In the genomic region with DNA sequence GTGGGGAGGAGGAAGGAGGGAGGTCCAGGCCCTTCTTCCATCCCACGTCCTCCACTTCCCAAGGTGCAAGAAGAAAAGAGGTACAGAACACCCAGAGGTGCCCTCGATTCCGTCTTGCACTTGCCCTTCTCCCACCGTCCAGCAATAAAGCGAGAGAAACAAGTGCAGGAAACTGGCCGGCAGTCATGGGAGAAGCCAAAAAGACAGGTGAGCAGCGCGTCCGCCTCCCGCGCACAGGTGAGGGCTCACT, we compare ENCODE assay signal across 9 cellular contexts. TPM values are rescaled to one million over a fixed set of nuclear protein-coding genes. Genes with fewer than 3 reads are reported as not detected.
DNase-seq lines count a peak whose midpoint lies in the region; ATAC-seq and TF ChIP-seq lines count a peak whose summit lies in the region.
"Had no signal": no experiment of that assay in that cellular context is flagged by ENCODE, and none has a peak within 500 bp of the region (broad histone marks: within the 10 kb centered on the region; RNA-seq: fewer than 3 reads in every experiment).

No MANE protein-coding gene starts in this region.

- DNase-seq in GM06990 (ENCODE audit: extremely low read depth, insufficient read length): no peak
- no peak for DNase-seq in neural crest cell (ENCODE audit: low read depth, low spot score)
- DNase-seq in stimulated activated CD4-positive, alpha-beta T cell treated with anti-CD3 and anti-CD28 coated beads, Interleukin-4, amount 100 ng/mL, for 24 hours: no peak
- DNase-seq in EL: no peak

- no peaks in the 10 kb centered on the region for H4K20me1 ChIP-seq in KMS-11 (ENCODE audit: insufficient read depth)

- TF ChIP-seq CTCF in GM06990 (IDR thresholded peaks at IDR 0.05; ENCODE audit: insufficient read depth, low read length, poor library complexity, severe bottlenecking) (no peak), KMS-11 (conservative IDR thresholded peaks at IDR 0.05; ENCODE audit: low read depth, low read length) (no peak), neural crest cell (conservative IDR thresholded peaks at IDR 0.05) (no peak)

- H3K36me3 Mint-ChIP-seq in dendritic cell treated with granulocyte-macrophage colony-stimulating factor and Interleukin-4, amounts not matched to agents 40 ng/mL and 50 ng/mL, for 4 days (ENCODE audit: low read depth): peaks cover 11% of the 10 kb centered on the region
- no peaks in the 10 kb centered on the region for H3K36me3 Mint-ChIP-seq in neural crest cell (ENCODE audit: low read depth)

- H3K4me2 ChIP-seq in KMS-11: peak overlapping the region; percentile 61

- peaks cover 2% of the 10 kb centered on the region; the same call in 1 of the 2 replicates for H3K36me3 ChIP-seq in GM06990 (ENCODE audit: control insufficient read depth, insufficient read depth, low read length)
- no peaks in the 10 kb centered on the region for H3K36me3 ChIP-seq in KMS-11 (ENCODE audit: insufficient read depth)

- H3K9ac ChIP-seq in KMS-11: peak overlapping the region; percentile 81

- peak overlapping the region; percentile 57 for H2AFZ ChIP-seq in KMS-11 (ENCODE audit: low read depth)

- H3K4me1 ChIP-seq in KMS-11 (ENCODE audit: low read depth, poor library complexity, severe bottlenecking): peaks cover 36% of the 10 kb centered on the region

- H3K4me3 ChIP-seq in GM06990 (replicated peaks; ENCODE audit: low read depth, low read length) (peak overlapping the region; percentile 89), KMS-11 (IDR thresholded peaks at IDR 0.05; ENCODE audit: insufficient read depth, low read depth, low read length) (no peak overlapping the region)

- peak overlapping the region; percentile 83 for H3K4me3 Mint-ChIP-seq in dendritic cell treated with granulocyte-macrophage colony-stimulating factor and Interleukin-4, amounts not matched to agents 40 ng/mL and 50 ng/mL, for 4 days
- H3K4me3 Mint-ChIP-seq in neural crest cell: peak overlapping the region; percentile 93

- H3K79me2 ChIP-seq in KMS-11 (ENCODE audit: insufficient read depth, low read depth): peaks cover 14% of the 10 kb centered on the region

- peaks cover 52% of the 10 kb centered on the region for H3K4me1 Mint-ChIP-seq in dendritic cell treated with granulocyte-macrophage colony-stimulating factor and Interleukin-4, amounts not matched to agents 40 ng/mL and 50 ng/mL, for 4 days (ENCODE audit: low read depth)
- peaks cover 23% of the 10 kb centered on the region for H3K4me1 Mint-ChIP-seq in neural crest cell

- H3K27ac ChIP-seq in KMS-11: peak overlapping the region; percentile 73

- no peaks in the 10 kb centered on the region for H3K27me3 Mint-ChIP-seq in dendritic cell treated with granulocyte-macrophage colony-stimulating factor and Interleukin-4, amounts not matched to agents 40 ng/mL and 50 ng/mL, for 4 days
- peaks cover 3% of the 10 kb centered on the region for H3K27me3 Mint-ChIP-seq in neural crest cell (ENCODE audit: low read depth)

- ATAC-seq in HG03175 (IDR thresholded peaks at IDR 0.05; ENCODE audit: unreplicated experiment) (no peak), HG02938 (IDR thresholded peaks at IDR 0.05; ENCODE audit: unreplicated experiment) (no peak)

- H3K27ac Mint-ChIP-seq in dendritic cell treated with granulocyte-macrophage colony-stimulating factor and Interleukin-4, amounts not matched to agents 40 ng/mL and 50 ng/mL, for 4 days: peak overlapping the region; percentile 87
- peak overlapping the region; percentile 35 for H3K27ac Mint-ChIP-seq in neural crest cell (ENCODE audit: unreplicated experiment)

- intact Hi-C loops in dendritic cell treated with granulocyte-macrophage colony-stimulating factor and Interleukin-4, amounts not matched to agents 40 ng/mL and 50 ng/mL, for 4 days (cut with micrococcal nuclease): no loop called here

- H3K9me3 Mint-ChIP-seq in dendritic cell treated with granulocyte-macrophage colony-stimulating factor and Interleukin-4, amounts not matched to agents 40 ng/mL and 50 ng/mL, for 4 days: no peaks in the 10 kb centered on the region
- no peaks in the 10 kb centered on the region for H3K9me3 Mint-ChIP-seq in neural crest cell

- H3K27me3 ChIP-seq in GM06990 (replicated peaks; ENCODE audit: control insufficient read depth, insufficient read depth, low read length) (no peaks in the 10 kb centered on the region), KMS-11 (ENCODE audit: insufficient read depth, low read depth) (no peaks in the 10 kb centered on the region)

RNA-seq across cellular contexts. Expression of a gene that starts 1.3 kb away (rescaled TPM):
- total RNA-seq in neural crest cell: 0.21 and 0.27 TPM in 2 replicates
- total RNA-seq: RPMI7951 had no signal

RNA-seq across cellular contexts. Expression of a gene that starts 17.7 kb away (rescaled TPM):
- 118 and 121 TPM in 2 replicates for total RNA-seq in neural crest cell

RNA-seq across cellular contexts. Expression of a gene that starts 29.4 kb away (rescaled TPM):
- 24.8 and 25.6 TPM in 2 replicates for total RNA-seq in neural crest cell

RNA-seq across cellular contexts. Expression of a gene that starts 31.5 kb away (rescaled TPM):
- total RNA-seq in neural crest cell: 36.1 and 37.4 TPM in 2 replicates

RNA-seq across cellular contexts. Expression of a gene that starts 52.5 kb away (rescaled TPM):
- total RNA-seq in neural crest cell: 139 and 144 TPM in 2 replicates
